18 cellular contexts compared by ENCODE assay signal in the genomic region with DNA sequence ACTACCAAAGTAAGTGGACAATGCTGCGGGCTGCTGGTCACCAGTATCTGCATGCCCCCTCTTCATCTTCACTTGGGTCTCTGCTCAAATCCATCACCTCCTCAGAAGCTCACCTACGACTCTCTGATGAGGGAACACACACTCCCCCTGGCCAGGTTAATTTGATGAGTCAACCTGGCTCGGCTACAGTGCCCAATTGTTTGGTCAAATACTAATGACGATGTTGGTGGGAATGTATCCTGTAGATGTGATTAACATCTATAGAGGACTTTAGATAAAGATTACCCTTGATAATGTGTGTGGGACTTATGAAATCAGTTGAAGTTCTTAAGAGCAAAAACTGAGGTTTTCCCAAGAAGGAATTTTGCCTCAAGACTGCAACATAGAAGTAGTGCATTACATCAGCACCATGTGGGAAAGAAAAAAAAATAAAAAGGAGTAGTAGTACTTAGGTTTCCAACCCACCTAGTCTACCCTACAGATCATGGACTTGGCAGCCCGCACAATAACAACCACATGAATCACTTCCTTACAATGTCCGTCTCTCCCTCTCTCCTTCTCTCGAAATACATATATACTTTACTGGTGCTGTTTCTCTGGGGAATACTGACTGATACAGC.
DNase-seq lines count a peak whose midpoint lies in the region; FAIRE-seq and TF ChIP-seq lines count a peak whose summit lies in the region.
"Had no signal": no experiment of that assay in that cellular context is flagged by ENCODE, and none has a peak within 500 bp of the region (broad histone marks: within the 10 kb centered on the region; RNA-seq: fewer than 3 reads in every experiment).

No MANE protein-coding gene starts in this region.

- FAIRE-seq in H54 (lab: Jason Lieb, UNC): peak; percentile 62
- FAIRE-seq in RCC 7860 (lab: Jason Lieb, UNC): peak; percentile 33
- peak; percentile 84 for FAIRE-seq in endothelial cell of umbilical vein (lab: Jason Lieb, UNC)

- intact Hi-C loops in endothelial cell of umbilical vein (cut with micrococcal nuclease) (loop anchor here (1.0 to 10.0 kb wide), 2 partner anchors 225 to 562 kb away; no protein-coding TSS in a partner anchor), sigmoid colon (cut with DNase I) (no loop called here)

- no peak overlapping the region for H3K27ac Mint-ChIP-seq in immature natural killer cell
- H3K27ac Mint-ChIP-seq: B cell had no signal

- no peaks in the 10 kb centered on the region for H3K9me3 Mint-ChIP-seq in immature natural killer cell

- no peaks in the 10 kb centered on the region for H4K20me1 ChIP-seq in endothelial cell of umbilical vein (replicated peaks; ENCODE audit: control insufficient read depth, extremely low read depth, insufficient read depth, low read length)

- DNase-seq in H54 (ENCODE audit: insufficient read length, low spot score) (peak; percentile 23), RCC 7860 (ENCODE audit: low spot score) (peak; percentile 75), endothelial cell of umbilical vein (ENCODE audit: low read depth, low spot score) (peak; percentile 81), renal cortical epithelial cell (ENCODE audit: low read depth) (peak; percentile 13), DMS53 treated with DMSO at 0.1 percent for 48 hours (lab: John Stamatoyannopoulos, UW; ENCODE audit: unreplicated experiment) (no peak), sigmoid colon (no peak), NCI-H187 treated with DMSO at 0.1 percent for 48 hours (lab: John Stamatoyannopoulos, UW) (no peak), immature natural killer cell (no peak)
- DNase-seq: activated gamma-delta T cell; anterior cingulate cortex; hippocampal formation; left cardiac atrium; NCI-H345; occipital lobe; stimulated activated CD4-positive, alpha-beta T cell treated with anti-CD3 and anti-CD28 coated beads, Interleukin-4, amount 100 ng/mL, for 24 hours; stimulated activated CD8-positive, alpha-beta memory T cell treated with anti-CD3 and anti-CD28 coated beads, Interleukin-4, amount 100 ng/mL, for 48 hours had no signal

- TF ChIP-seq CTCF in endothelial cell of umbilical vein (IDR thresholded peaks at IDR 0.05; ENCODE audit: extremely low read depth in 1 of 2, insufficient read depth in 1 of 2, low read depth in 1 of 2, low read length in 2 of 2): no peak
- TF ChIP-seq CTCF in sigmoid colon (IDR thresholded peaks at IDR 0.05): no peak

- H3K27me3 ChIP-seq in endothelial cell of umbilical vein (ENCODE audit: control insufficient read depth in 2 of 2, insufficient read depth in 2 of 2, low read length in 2 of 2) (peaks cover 1 to 4% of the 10 kb centered on the region in 2 experiments), sigmoid colon (no peaks in the 10 kb centered on the region)

- H3K9me3 ChIP-seq in endothelial cell of umbilical vein (replicated peaks; ENCODE audit: control insufficient read depth, insufficient read depth, low read length) (no peaks in the 10 kb centered on the region), sigmoid colon (peaks cover 0 to 2% (median 0%) of the 10 kb centered on the region in 4 donors)
- H3K9me3 ChIP-seq: thoracic aorta had no signal

- no peaks in the 10 kb centered on the region for H3K9me1 ChIP-seq in endothelial cell of umbilical vein (replicated peaks; ENCODE audit: control insufficient read depth, extremely low read depth, insufficient read depth, low read length)

- CTCF ChIA-PET in endothelial cell of umbilical vein (lab: Charles Lee): interaction anchor here (2.9 kb wide), 1 partner anchor 226 kb away, joined by 17 read pairs; no protein-coding TSS in a partner anchor

- H3K36me3 Mint-ChIP-seq in immature natural killer cell: no peaks in the 10 kb centered on the region

- no peak overlapping the region for H3K4me3 ChIP-seq in endothelial cell of umbilical vein (replicated peaks in 1 of 3; ENCODE audit: insufficient read depth in 1 of 3, low read depth in 1 of 3, low read length in 3 of 3)
- no peak overlapping the region for H3K4me3 ChIP-seq in sigmoid colon
- H3K4me3 ChIP-seq: thoracic aorta had no signal

- no peak overlapping the region for H2AFZ ChIP-seq in endothelial cell of umbilical vein (ENCODE audit: low read depth, low read length)

- POLR2A ChIA-PET in endothelial cell of umbilical vein (lab: Charles Lee): no interaction called here

- H3K4me1 Mint-ChIP-seq in immature natural killer cell: no peaks in the 10 kb centered on the region
- H3K4me1 Mint-ChIP-seq: B cell had no signal

- no peaks in the 10 kb centered on the region for H3K79me2 ChIP-seq in endothelial cell of umbilical vein (ENCODE audit: control insufficient read depth, insufficient read depth, low read length)

- TF ChIP-seq EP300 in sigmoid colon (IDR thresholded peaks at IDR 0.05): no peak

- H3K36me3 ChIP-seq in endothelial cell of umbilical vein (ENCODE audit: control insufficient read depth in 2 of 2, extremely low read depth in 1 of 2, insufficient read depth in 2 of 2, low read length in 2 of 2) (no peaks in the 10 kb centered on the region), sigmoid colon (no peaks in the 10 kb centered on the region)
- H3K36me3 ChIP-seq: thoracic aorta had no signal

- H3K4me3 Mint-ChIP-seq in immature natural killer cell: no peak overlapping the region
- H3K4me3 Mint-ChIP-seq: B cell had no signal

- WGBS in sigmoid colon, 2 donors: 75 to 80% methylated on average over 7 of the region's 7 CpGs

- no peak overlapping the region for H3K9ac ChIP-seq in endothelial cell of umbilical vein (replicated peaks; ENCODE audit: extremely low read depth, insufficient read depth, low read length)

- BruUV-seq in endothelial cell of umbilical vein (replicated peaks; lab: Mats Ljungman, UMichigan): no TSS peak

- H3K27me3 Mint-ChIP-seq in immature natural killer cell (ENCODE audit: low read depth in 3 of 3): peaks cover 2 to 4% (median 4%) of the 10 kb centered on the region in 3 donors
- H3K27me3 Mint-ChIP-seq: B cell had no signal

- H3K4me1 ChIP-seq in endothelial cell of umbilical vein (ENCODE audit: control insufficient read depth, extremely low read depth, insufficient read depth, low read length) (peaks cover 13% of the 10 kb centered on the region), sigmoid colon (no peaks in the 10 kb centered on the region)

- H3K27ac ChIP-seq in endothelial cell of umbilical vein (ENCODE audit: insufficient read depth, low read depth, low read length) (no peak overlapping the region), sigmoid colon (no peak overlapping the region)
- H3K27ac ChIP-seq: thoracic aorta had no signal

- no peak for TF ChIP-seq POLR2A in H54 (IDR thresholded peaks at IDR 0.05; ENCODE audit: low read depth, low read length)
- no peak for TF ChIP-seq POLR2A in endothelial cell of umbilical vein (IDR thresholded peaks at IDR 0.05; ENCODE audit: low read depth, low read length)
- no peak for TF ChIP-seq POLR2A in sigmoid colon (IDR thresholded peaks at IDR 0.05)

- dilution Hi-C loops in endothelial cell of umbilical vein (cut with MboI; ENCODE audit: extremely low pct_ligation_motif_present, low sequenced_read_pairs): no loop called here

- H3K4me2 ChIP-seq in endothelial cell of umbilical vein (ENCODE audit: insufficient read depth, low read length): peak overlapping the region; percentile 19

TF ChIP-seq in endothelial cell of umbilical vein, 7 proteins besides CTCF, POLR2A, EP300 and RAD21:
- TF ChIP-seq POLR2AphosphoS5 (IDR thresholded peaks at IDR 0.05; ENCODE audit: insufficient read depth, low read depth, low read length) (peak; percentile 45), JUN (IDR thresholded peaks at IDR 0.05; ENCODE audit: borderline replicate concordance, insufficient read depth, insufficient read length, low read depth) (peak; percentile 41), MYC (IDR thresholded peaks at IDR 0.05; ENCODE audit: low read depth, low read length) (no peak), FOS (IDR thresholded peaks at IDR 0.05; ENCODE audit: borderline replicate concordance, insufficient read depth, low read length) (peak; percentile 80), GATA2 (IDR thresholded peaks at IDR 0.05; ENCODE audit: insufficient read depth, insufficient read length, low read depth, low read length) (peak; percentile 72), EZH2 (IDR thresholded peaks at IDR 0.05; ENCODE audit: borderline replicate concordance, low read depth, low read length, severe bottlenecking) (no peak)
- TF ChIP-seq, protein P1, sequence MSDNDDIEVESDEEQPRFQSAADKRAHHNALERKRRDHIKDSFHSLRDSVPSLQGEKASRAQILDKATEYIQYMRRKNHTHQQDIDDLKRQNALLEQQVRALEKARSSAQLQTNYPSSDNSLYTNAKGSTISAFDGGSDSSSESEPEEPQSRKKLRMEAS (IDR thresholded peaks at IDR 0.05; ENCODE audit: insufficient read depth, insufficient read length): no peak

Comparison
In these comparisons a context has a peak if more than half of its experiments do, and no peak if none do; other contexts are left out.
1. DNase-seq: peak in H54 (single experiment), RCC 7860 (single experiment), endothelial cell of umbilical vein (single experiment) and renal cortical epithelial cell (single experiment); none in DMS53 treated with DMSO at 0.1 percent for 48 hours (single experiment), sigmoid colon (single experiment), NCI-H187 treated with DMSO at 0.1 percent for 48 hours (single experiment) and immature natural killer cell (0 of 3).